1 cellular context compared by ENCODE assay signal in genomic region chr17:82339634-82340580, GRCh38.
TF ChIP-seq lines count a peak whose summit lies in the region.

No MANE protein-coding gene starts in this region.

TF ChIP-seq in HepG2, 621 proteins besides CTCF, POLR2A, EP300 and RAD21 (continued from another document):
- TF ChIP-seq, protein P1, sequence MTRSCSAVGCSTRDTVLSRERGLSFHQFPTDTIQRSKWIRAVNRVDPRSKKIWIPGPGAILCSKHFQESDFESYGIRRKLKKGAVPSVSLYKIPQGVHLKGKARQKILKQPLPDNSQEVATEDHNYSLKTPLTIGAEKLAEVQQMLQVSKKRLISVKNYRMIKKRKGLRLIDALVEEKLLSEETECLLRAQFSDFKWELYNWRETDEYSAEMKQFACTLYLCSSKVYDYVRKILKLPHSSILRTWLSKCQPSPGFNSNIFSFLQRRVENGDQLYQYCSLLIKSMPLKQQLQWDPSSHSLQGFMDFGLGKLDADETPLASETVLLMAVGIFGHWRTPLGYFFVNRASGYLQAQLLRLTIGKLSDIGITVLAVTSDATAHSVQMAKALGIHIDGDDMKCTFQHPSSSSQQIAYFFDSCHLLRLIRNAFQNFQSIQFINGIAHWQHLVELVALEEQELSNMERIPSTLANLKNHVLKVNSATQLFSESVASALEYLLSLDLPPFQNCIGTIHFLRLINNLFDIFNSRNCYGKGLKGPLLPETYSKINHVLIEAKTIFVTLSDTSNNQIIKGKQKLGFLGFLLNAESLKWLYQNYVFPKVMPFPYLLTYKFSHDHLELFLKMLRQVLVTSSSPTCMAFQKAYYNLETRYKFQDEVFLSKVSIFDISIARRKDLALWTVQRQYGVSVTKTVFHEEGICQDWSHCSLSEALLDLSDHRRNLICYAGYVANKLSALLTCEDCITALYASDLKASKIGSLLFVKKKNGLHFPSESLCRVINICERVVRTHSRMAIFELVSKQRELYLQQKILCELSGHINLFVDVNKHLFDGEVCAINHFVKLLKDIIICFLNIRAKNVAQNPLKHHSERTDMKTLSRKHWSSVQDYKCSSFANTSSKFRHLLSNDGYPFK (CRISPR knock-in tag; IDR thresholded peaks at IDR 0.05; ENCODE audit: borderline replicate concordance): no peak
- no peak for TF ChIP-seq FOXA3 (CRISPR knock-in tag; IDR thresholded peaks at IDR 0.05)
- no peak for TF ChIP-seq SRY (CRISPR knock-in tag; IDR thresholded peaks at IDR 0.05)
- no peak for TF ChIP-seq HMGA1 (CRISPR knock-in tag; conservative IDR thresholded peaks at IDR 0.05)
- no peak for TF ChIP-seq CREB1 (IDR thresholded peaks at IDR 0.05)
- TF ChIP-seq CREB1 (CRISPR knock-in tag; IDR thresholded peaks at IDR 0.05): no peak
- no peak for TF ChIP-seq ZSCAN12 (CRISPR knock-in tag; IDR thresholded peaks at IDR 0.05)
- no peak for TF ChIP-seq ZC3H13 (CRISPR knock-in tag; IDR thresholded peaks at IDR 0.05)
- 0 out of 2 replicates have a peak, but pooled peaks have one; percentile 5 for TF ChIP-seq RXRA (CRISPR knock-in tag; IDR thresholded peaks at IDR 0.05)
- TF ChIP-seq HDAC1 (CRISPR knock-in tag; IDR thresholded peaks at IDR 0.05): no peak
- no peak for TF ChIP-seq MEIS2 (CRISPR knock-in tag; IDR thresholded peaks at IDR 0.05)
- no peak for TF ChIP-seq MXD1 (CRISPR knock-in tag; IDR thresholded peaks at IDR 0.05)
- no peak for TF ChIP-seq NONO (IDR thresholded peaks at IDR 0.05)
- no peak for TF ChIP-seq NONO (CRISPR knock-in tag; conservative IDR thresholded peaks at IDR 0.05)
- 0 out of 2 replicates have a peak, but pooled peaks have one; percentile 4 for TF ChIP-seq TARDBP (CRISPR knock-in tag; IDR thresholded peaks at IDR 0.05)
- TF ChIP-seq AGO2 (optimal IDR thresholded peaks at IDR 0.05; ENCODE audit: low read depth, low read length): peak; percentile 5
- TF ChIP-seq ZNF609 (CRISPR knock-in tag; IDR thresholded peaks at IDR 0.05; ENCODE audit: borderline replicate concordance): no peak
- TF ChIP-seq REXO4 (CRISPR knock-in tag; IDR thresholded peaks at IDR 0.05; ENCODE audit: borderline replicate concordance): no peak
- 0 out of 2 replicates have a peak, but pooled peaks have one; percentile 25 for TF ChIP-seq ZNF75D (CRISPR knock-in tag; IDR thresholded peaks at IDR 0.05; ENCODE audit: borderline replicate concordance)
- no peak for TF ChIP-seq TFDP2 (CRISPR knock-in tag; IDR thresholded peaks at IDR 0.05)
- no peak for TF ChIP-seq MAFF (IDR thresholded peaks at IDR 0.05; ENCODE audit: low read depth, low read length)
- no peak for TF ChIP-seq YY1 (IDR thresholded peaks at IDR 0.05; ENCODE audit: insufficient read depth, insufficient replicate concordance, low read depth, low read length)
- no peak for TF ChIP-seq NFYB (CRISPR knock-in tag; IDR thresholded peaks at IDR 0.05)
- TF ChIP-seq ZNF615 (CRISPR knock-in tag; IDR thresholded peaks at IDR 0.05; ENCODE audit: borderline replicate concordance): 0 out of 2 replicates have a peak, but pooled peaks have one; percentile 31
- no peak for TF ChIP-seq SATB2 (CRISPR knock-in tag; IDR thresholded peaks at IDR 0.05)
- TF ChIP-seq GATAD2A (CRISPR knock-in tag; IDR thresholded peaks at IDR 0.05): 0 out of 2 replicates have a peak, but pooled peaks have one; percentile 17
- no peak for TF ChIP-seq NBN (conservative IDR thresholded peaks at IDR 0.05)
- no peak for TF ChIP-seq NR3C1 (CRISPR knock-in tag; IDR thresholded peaks at IDR 0.05)
- no peak for TF ChIP-seq USF2 (IDR thresholded peaks at IDR 0.05; ENCODE audit: low read depth, low read length)
- no peak for TF ChIP-seq USF2 (CRISPR knock-in tag; IDR thresholded peaks at IDR 0.05; ENCODE audit: borderline replicate concordance)
- TF ChIP-seq, protein P2, sequence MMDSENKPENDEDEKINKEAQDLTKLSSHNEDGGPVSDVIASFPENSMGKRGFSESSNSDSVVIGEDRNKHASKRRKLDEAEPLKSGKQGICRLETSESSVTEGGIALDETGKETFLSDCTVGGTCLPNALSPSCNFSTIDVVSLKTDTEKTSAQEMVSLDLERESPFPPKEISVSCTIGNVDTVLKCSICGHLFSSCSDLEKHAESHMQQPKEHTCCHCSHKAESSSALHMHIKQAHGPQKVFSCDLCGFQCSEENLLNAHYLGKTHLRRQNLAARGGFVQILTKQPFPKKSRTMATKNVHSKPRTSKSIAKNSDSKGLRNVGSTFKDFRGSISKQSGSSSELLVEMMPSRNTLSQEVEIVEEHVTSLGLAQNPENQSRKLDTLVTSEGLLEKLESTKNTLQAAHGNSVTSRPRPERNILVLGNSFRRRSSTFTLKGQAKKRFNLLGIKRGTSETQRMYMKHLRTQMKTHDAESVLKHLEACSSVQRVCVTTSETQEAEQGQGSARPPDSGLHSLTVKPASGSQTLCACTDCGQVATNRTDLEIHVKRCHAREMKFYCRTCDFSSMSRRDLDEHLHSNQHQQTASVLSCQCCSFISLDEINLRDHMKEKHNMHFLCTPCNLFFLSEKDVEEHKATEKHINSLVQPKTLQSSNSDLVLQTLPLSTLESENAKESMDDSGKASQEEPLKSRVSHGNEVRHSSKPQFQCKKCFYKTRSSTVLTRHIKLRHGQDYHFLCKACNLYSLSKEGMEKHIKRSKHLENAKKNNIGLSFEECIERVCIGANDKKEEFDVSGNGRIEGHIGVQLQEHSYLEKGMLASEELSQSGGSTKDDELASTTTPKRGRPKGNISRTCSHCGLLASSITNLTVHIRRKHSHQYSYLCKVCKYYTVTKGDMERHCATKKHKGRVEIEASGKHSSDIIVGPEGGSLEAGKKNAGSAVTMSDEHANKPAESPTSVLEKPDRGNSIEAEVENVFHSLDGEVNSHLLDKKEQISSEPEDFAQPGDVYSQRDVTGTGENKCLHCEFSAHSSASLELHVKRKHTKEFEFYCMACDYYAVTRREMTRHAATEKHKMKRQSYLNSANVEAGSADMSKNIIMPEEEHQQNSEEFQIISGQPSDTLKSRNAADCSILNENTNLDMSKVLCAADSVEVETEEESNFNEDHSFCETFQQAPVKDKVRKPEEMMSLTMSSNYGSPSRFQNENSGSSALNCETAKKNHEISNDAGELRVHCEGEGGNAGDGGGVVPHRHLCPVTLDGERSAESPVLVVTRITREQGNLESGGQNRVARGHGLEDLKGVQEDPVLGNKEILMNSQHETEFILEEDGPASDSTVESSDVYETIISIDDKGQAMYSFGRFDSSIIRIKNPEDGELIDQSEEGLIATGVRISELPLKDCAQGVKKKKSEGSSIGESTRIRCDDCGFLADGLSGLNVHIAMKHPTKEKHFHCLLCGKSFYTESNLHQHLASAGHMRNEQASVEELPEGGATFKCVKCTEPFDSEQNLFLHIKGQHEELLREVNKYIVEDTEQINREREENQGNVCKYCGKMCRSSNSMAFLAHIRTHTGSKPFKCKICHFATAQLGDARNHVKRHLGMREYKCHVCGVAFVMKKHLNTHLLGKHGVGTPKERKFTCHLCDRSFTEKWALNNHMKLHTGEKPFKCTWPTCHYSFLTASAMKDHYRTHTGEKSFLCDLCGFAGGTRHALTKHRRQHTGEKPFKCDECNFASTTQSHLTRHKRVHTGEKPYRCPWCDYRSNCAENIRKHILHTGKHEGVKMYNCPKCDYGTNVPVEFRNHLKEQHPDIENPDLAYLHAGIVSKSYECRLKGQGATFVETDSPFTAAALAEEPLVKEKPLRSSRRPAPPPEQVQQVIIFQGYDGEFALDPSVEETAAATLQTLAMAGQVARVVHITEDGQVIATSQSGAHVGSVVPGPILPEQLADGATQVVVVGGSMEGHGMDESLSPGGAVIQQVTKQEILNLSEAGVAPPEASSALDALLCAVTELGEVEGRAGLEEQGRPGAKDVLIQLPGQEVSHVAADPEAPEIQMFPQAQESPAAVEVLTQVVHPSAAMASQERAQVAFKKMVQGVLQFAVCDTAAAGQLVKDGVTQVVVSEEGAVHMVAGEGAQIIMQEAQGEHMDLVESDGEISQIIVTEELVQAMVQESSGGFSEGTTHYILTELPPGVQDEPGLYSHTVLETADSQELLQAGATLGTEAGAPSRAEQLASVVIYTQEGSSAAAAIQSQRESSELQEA (CRISPR knock-in tag; IDR thresholded peaks at IDR 0.05; ENCODE audit: not compliant biosample characterization): no peak
- TF ChIP-seq, protein P3, sequence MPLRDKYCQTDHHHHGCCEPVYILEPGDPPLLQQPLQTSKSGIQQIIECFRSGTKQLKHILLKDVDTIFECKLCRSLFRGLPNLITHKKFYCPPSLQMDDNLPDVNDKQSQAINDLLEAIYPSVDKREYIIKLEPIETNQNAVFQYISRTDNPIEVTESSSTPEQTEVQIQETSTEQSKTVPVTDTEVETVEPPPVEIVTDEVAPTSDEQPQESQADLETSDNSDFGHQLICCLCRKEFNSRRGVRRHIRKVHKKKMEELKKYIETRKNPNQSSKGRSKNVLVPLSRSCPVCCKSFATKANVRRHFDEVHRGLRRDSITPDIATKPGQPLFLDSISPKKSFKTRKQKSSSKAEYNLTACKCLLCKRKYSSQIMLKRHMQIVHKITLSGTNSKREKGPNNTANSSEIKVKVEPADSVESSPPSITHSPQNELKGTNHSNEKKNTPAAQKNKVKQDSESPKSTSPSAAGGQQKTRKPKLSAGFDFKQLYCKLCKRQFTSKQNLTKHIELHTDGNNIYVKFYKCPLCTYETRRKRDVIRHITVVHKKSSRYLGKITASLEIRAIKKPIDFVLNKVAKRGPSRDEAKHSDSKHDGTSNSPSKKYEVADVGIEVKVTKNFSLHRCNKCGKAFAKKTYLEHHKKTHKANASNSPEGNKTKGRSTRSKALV (CRISPR knock-in tag; IDR thresholded peaks at IDR 0.05): no peak
- no peak for TF ChIP-seq MAF1 (CRISPR knock-in tag; IDR thresholded peaks at IDR 0.05; ENCODE audit: borderline replicate concordance)
- 0 out of 2 replicates have a peak, but pooled peaks have one; percentile 39 for TF ChIP-seq NCOA2 (CRISPR knock-in tag; IDR thresholded peaks at IDR 0.05)
- no peak for TF ChIP-seq CBX1 (IDR thresholded peaks at IDR 0.05; ENCODE audit: low read depth)
- TF ChIP-seq ZNF891 (CRISPR knock-in tag; IDR thresholded peaks at IDR 0.05): no peak
- peak; percentile 8 for TF ChIP-seq ASH2L (IDR thresholded peaks at IDR 0.05; ENCODE audit: insufficient read length, low read depth, low read length)
- TF ChIP-seq SRSF1 (optimal IDR thresholded peaks at IDR 0.05; ENCODE audit: low read depth, low read length): peak; percentile 49
- no peak for TF ChIP-seq TOE1 (CRISPR knock-in tag; IDR thresholded peaks at IDR 0.05)
- no peak for TF ChIP-seq SMAD9 (CRISPR knock-in tag; IDR thresholded peaks at IDR 0.05)
- TF ChIP-seq MXD4 (CRISPR knock-in tag; IDR thresholded peaks at IDR 0.05): no peak
